ENCODE assay signal across 35 cellular contexts in the genomic region with DNA sequence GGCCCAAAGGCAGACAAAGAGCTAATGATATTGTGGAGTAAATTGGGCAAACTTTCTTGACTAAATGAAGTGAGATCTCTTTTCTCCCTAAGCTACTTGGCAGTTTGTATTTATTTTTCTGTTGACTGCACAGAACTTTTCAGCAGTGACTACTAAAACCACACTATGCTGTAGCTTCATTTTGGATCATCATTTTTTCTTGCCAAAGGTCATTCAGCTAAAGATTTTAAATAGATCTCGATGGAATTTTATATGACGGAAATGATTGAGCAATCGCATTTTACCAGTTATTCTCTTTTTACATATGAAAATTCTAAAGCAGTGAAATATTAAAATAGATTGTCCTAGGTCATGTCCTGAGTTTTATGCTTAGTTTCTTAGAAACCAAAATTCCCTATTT.
"Had no signal": no experiment of that assay in that cellular context is flagged by ENCODE, and none has a peak within 500 bp of the region (broad histone marks: within the 10 kb centered on the region; RNA-seq: fewer than 3 reads in every experiment).

No MANE protein-coding gene starts in this region.

- H3K9me3 ChIP-seq: ascending aorta, MG63 had no signal

- H3K4me1 ChIP-seq: ascending aorta had no signal

- DNase-seq: activated B cell treated with CpG ODN at 0.5 μM for 24 hours; activated CD4-positive, alpha-beta memory T cell treated with anti-CD3 and anti-CD28 coated beads, Interleukin-2, amount 10 ng/mL, durations not matched to agents 7 days and 5 days; activated CD4-positive, alpha-beta T cell treated with anti-CD3 and anti-CD28 coated beads for 1 hour; activated CD4-positive, alpha-beta T cell treated with anti-CD3 and anti-CD28 coated beads for 48 hours; activated CD8-positive, alpha-beta memory T cell treated with anti-CD3 and anti-CD28 coated beads for 24 hours; activated CD8-positive, alpha-beta memory T cell treated with anti-CD3 and anti-CD28 coated beads, Interleukin-2, amount 10 ng/mL, durations not matched to agents 7 days and 5 days; activated CD8-positive, alpha-beta memory T cell treated with anti-CD3 and anti-CD28 coated beads, Interleukin-2, amount 50 U/mL, for 48 hours; activated effector memory CD4-positive, alpha-beta T cell treated with anti-CD3 and anti-CD28 coated beads, Interleukin-2, amount 50 U/mL, for 16 hours; activated naive CD4-positive, alpha-beta T cell; activated naive CD4-positive, alpha-beta T cell treated with anti-CD3 and anti-CD28 coated beads, Interleukin-2, amount 50 U/mL, for 16 hours; activated naive CD8-positive, alpha-beta T cell treated with anti-CD3 and anti-CD28 coated beads for 36 hours; activated T-cell treated with anti-CD3 and anti-CD28 coated beads, Interleukin-2, amount 50 U/mL, for 1 hour; activated T-cell treated with anti-CD3 and anti-CD28 coated beads, Interleukin-2, amount 50 U/mL, for 72 hours; amygdala; Kasumi-1; KG1; MG63; NCI-H1048; NCI-H1105 treated with DMSO at 0.1 percent for 48 hours; NCI-H1436; NCI-H1694; NCI-H1930; NCI-H2081 treated with DMSO at 0.1 percent for 48 hours; NCI-H345; NCI-H524 treated with DMSO at 0.1 percent for 48 hours; PC-9; Right ventricle myocardium superior; SW 1271; T-helper 1 cell; T-helper 2 cell; T-helper 9 cell had no signal

- H3K36me3 ChIP-seq: ascending aorta, cardiac muscle cell, MG63 had no signal

- H3K4me2 ChIP-seq: PC-9 had no signal

- H2AFZ ChIP-seq: PC-9 had no signal

- H3K27ac ChIP-seq: ascending aorta, cardiac muscle cell, PC-9, VCaP had no signal

- ATAC-seq: activated CD8-positive, alpha-beta memory T cell treated with anti-CD3 and anti-CD28 coated beads, Interleukin-2, amount 10 ng/mL, durations not matched to agents 7 days and 5 days; activated T-cell treated with anti-CD3 and anti-CD28 coated beads, Interleukin-2, amount 50 U/mL, for 72 hours; activated T-helper 17 cell treated with anti-CD3 and anti-CD28 coated beads, Interleukin-2, amount 50 U/mL, for 72 hours had no signal

- H3K4me3 ChIP-seq: ascending aorta, cardiac muscle cell, MG63, PC-9 had no signal

- H3K27me3 ChIP-seq: ascending aorta, cardiac muscle cell, MG63 had no signal
